In genomic region chr11:20609727-20610707, GRCh38 we compare ENCODE assay signal across 8 cellular contexts. TPM values are rescaled to one million over a fixed set of nuclear protein-coding genes. Genes with fewer than 3 reads are reported as not detected.
DNase-seq lines count a peak whose midpoint lies in the region; ATAC-seq and FAIRE-seq lines count a peak whose summit lies in the region.

No MANE protein-coding gene starts in this region.

- peak; percentile 99 for ATAC-seq in GM21360 (IDR thresholded peaks at IDR 0.05; ENCODE audit: unreplicated experiment)
- peak; percentile 87 for ATAC-seq in HG03575 (IDR thresholded peaks at IDR 0.05; ENCODE audit: extremely low read depth, insufficient number of reproducible peaks, low FRiP score, unreplicated experiment)

- DNase-seq in D341Med (ENCODE audit: low spot score) = peak; percentile 92
- DNase-seq in NCI-H82 (lab: John Stamatoyannopoulos, UW) = peak; percentile 90
- DNase-seq in activated CD8-positive, alpha-beta memory T cell treated with anti-CD3 and anti-CD28 coated beads for 24 hours = peak; percentile 80
- peak; percentile 59 for DNase-seq in mucosa of gallbladder (ENCODE audit: low spot score)
- DNase-seq in stimulated activated naive CD4-positive, alpha-beta T cell (lab: John Stamatoyannopoulos, UW) = peak in 5 of 6 experiments; percentile 8 to 38 (median 18)

- peak; percentile 59 for FAIRE-seq in endometrium (lab: Jason Lieb, UNC)

RNA-seq across cellular contexts. Expression of gene SLC6A5, which starts 10.6 kb away (rescaled TPM):
- not detected for total RNA-seq in mucosa of gallbladder

RNA-seq across cellular contexts. Expression of gene NELL1, which starts 59.4 kb away (rescaled TPM):
- 0.29 TPM for total RNA-seq in mucosa of gallbladder

Comparison
In these comparisons a context has a peak if more than half of its experiments do, and no peak if none do; other contexts are left out.
1. Peak in every context shown above with its lines: DNase-seq and ATAC-seq.
2. DNase-seq: peak in every context shown above with its lines; median percentile 92 in D341Med; 90 in NCI-H82; 80 in activated CD8-positive, alpha-beta memory T cell treated with anti-CD3 and anti-CD28 coated beads for 24 hours; 59 in mucosa of gallbladder; 18 in stimulated activated naive CD4-positive, alpha-beta T cell.